In genomic region chr1:26910343-26911160, GRCh38 we compare ENCODE assay signal across 1 cellular context.
TF ChIP-seq lines count a peak whose summit lies in the region.

No MANE protein-coding gene starts in this region.

TF ChIP-seq in HepG2, 621 proteins besides CTCF, POLR2A, EP300 and RAD21 (continued from another document and continues in another):
- TF ChIP-seq ZNF142 (CRISPR knock-in tag; IDR thresholded peaks at IDR 0.05) (no peak), RXRA (CRISPR knock-in tag; IDR thresholded peaks at IDR 0.05) (peak; percentile 98), ZNF652 (CRISPR knock-in tag; IDR thresholded peaks at IDR 0.05; ENCODE audit: borderline replicate concordance, low read depth) (peak; percentile 24; the same call in 1 of the 2 replicates), ZC3H4 (CRISPR knock-in tag; IDR thresholded peaks at IDR 0.05; ENCODE audit: borderline replicate concordance) (peak; percentile 35), ZNF30 (CRISPR knock-in tag; IDR thresholded peaks at IDR 0.05) (no peak), TEAD2 (CRISPR knock-in tag; IDR thresholded peaks at IDR 0.05) (no peak), ZNF552 (CRISPR knock-in tag; IDR thresholded peaks at IDR 0.05; ENCODE audit: borderline replicate concordance) (no peak; the same call in 1 of the 2 replicates), U2AF1 (optimal IDR thresholded peaks at IDR 0.05; ENCODE audit: low read depth, low read length) (no peak), ZNF44 (CRISPR knock-in tag; IDR thresholded peaks at IDR 0.05) (no peak), NRL (CRISPR knock-in tag; IDR thresholded peaks at IDR 0.05; ENCODE audit: borderline replicate concordance) (no peak), MTERF4 (CRISPR knock-in tag; IDR thresholded peaks at IDR 0.05) (no peak), NR2F1 (CRISPR knock-in tag; IDR thresholded peaks at IDR 0.05) (peak; percentile 80 to 85), MAFG (CRISPR knock-in tag; IDR thresholded peaks at IDR 0.05) (no peak), ZNF691 (CRISPR knock-in tag; IDR thresholded peaks at IDR 0.05; ENCODE audit: borderline replicate concordance, low read depth) (0 out of 2 replicates have a peak, but pooled peaks have one; percentile 10), ZNF784 (CRISPR knock-in tag; IDR thresholded peaks at IDR 0.05; ENCODE audit: borderline replicate concordance) (no peak), ZNF20 (CRISPR knock-in tag; IDR thresholded peaks at IDR 0.05) (no peak), PBX2 (CRISPR knock-in tag; IDR thresholded peaks at IDR 0.05) (no peak), SP2 (CRISPR knock-in tag; IDR thresholded peaks at IDR 0.05) (no peak), SMC3 (IDR thresholded peaks at IDR 0.05; ENCODE audit: low read length) (peak; percentile 2; the same call in 1 of the 2 replicates), ZFP37 (CRISPR knock-in tag; IDR thresholded peaks at IDR 0.05; ENCODE audit: borderline replicate concordance) (no peak; the same call in 1 of the 2 replicates), NFRKB (IDR thresholded peaks at IDR 0.05) (no peak), SATB2 (CRISPR knock-in tag; IDR thresholded peaks at IDR 0.05) (no peak), MTF2 (CRISPR knock-in tag; IDR thresholded peaks at IDR 0.05; ENCODE audit: borderline replicate concordance) (no peak), ONECUT2 (CRISPR knock-in tag; IDR thresholded peaks at IDR 0.05) (peak; percentile 87), FOXA1 (IDR thresholded peaks at IDR 0.05) (no peak), FOXA1 (CRISPR knock-in tag; IDR thresholded peaks at IDR 0.05) (peak; percentile 81), SNAPC2 (CRISPR knock-in tag; IDR thresholded peaks at IDR 0.05) (no peak), ZNF75D (CRISPR knock-in tag; IDR thresholded peaks at IDR 0.05; ENCODE audit: borderline replicate concordance) (peak; percentile 31; the same call in 1 of the 2 replicates), ZNF737 (CRISPR knock-in tag; IDR thresholded peaks at IDR 0.05; ENCODE audit: borderline replicate concordance) (no peak; the same call in 1 of the 2 replicates), E2F5 (CRISPR knock-in tag; conservative IDR thresholded peaks at IDR 0.05) (no peak), RFX5 (IDR thresholded peaks at IDR 0.05; ENCODE audit: low read depth, low read length) (no peak), ZIK1 (CRISPR knock-in tag; IDR thresholded peaks at IDR 0.05; ENCODE audit: borderline replicate concordance, low read depth) (no peak), DR1 (CRISPR knock-in tag; IDR thresholded peaks at IDR 0.05) (peak; percentile 40; the same call in 1 of the 2 replicates), ZNF558 (CRISPR knock-in tag; IDR thresholded peaks at IDR 0.05; ENCODE audit: borderline replicate concordance) (no peak; the same call in 1 of the 2 replicates), ESRRA (CRISPR knock-in tag; IDR thresholded peaks at IDR 0.05; ENCODE audit: low read depth) (peak; percentile 86), ZNF543 (CRISPR knock-in tag; IDR thresholded peaks at IDR 0.05) (no peak), TFDP1 (CRISPR knock-in tag; IDR thresholded peaks at IDR 0.05; ENCODE audit: borderline replicate concordance) (no peak), GLI4 (CRISPR knock-in tag; IDR thresholded peaks at IDR 0.05; ENCODE audit: borderline replicate concordance) (no peak), KMT2B (CRISPR knock-in tag; IDR thresholded peaks at IDR 0.05) (no peak), ATRX (CRISPR knock-in tag; IDR thresholded peaks at IDR 0.05; ENCODE audit: borderline replicate concordance) (no peak), ATAD3A (CRISPR knock-in tag; IDR thresholded peaks at IDR 0.05) (no peak), RFXAP (CRISPR knock-in tag; IDR thresholded peaks at IDR 0.05; ENCODE audit: borderline replicate concordance) (peak; percentile 78; the same call in 1 of the 2 replicates), ZNF18 (CRISPR knock-in tag; IDR thresholded peaks at IDR 0.05; ENCODE audit: insufficient replicate concordance) (peak; percentile 70), TERF1 (CRISPR knock-in tag; IDR thresholded peaks at IDR 0.05) (no peak), CCDC6 (CRISPR knock-in tag; IDR thresholded peaks at IDR 0.05) (peak; percentile 55; the same call in 1 of the 2 replicates), SOX13 (IDR thresholded peaks at IDR 0.05) (peak; percentile 31; the same call in 1 of the 2 replicates), SOX13 (CRISPR knock-in tag; conservative IDR thresholded peaks at IDR 0.05 in 1 of 2, IDR thresholded peaks at IDR 0.05 in 1 of 2) (peak; percentile 87 to 92; a peak in 3 of 4 replicates), MATR3 (CRISPR knock-in tag; IDR thresholded peaks at IDR 0.05) (no peak), LRRFIP1 (CRISPR knock-in tag; conservative IDR thresholded peaks at IDR 0.05) (no peak), ZNF768 (CRISPR knock-in tag; IDR thresholded peaks at IDR 0.05) (no peak)
